ENCODE assay signal across 1 cellular context in the genomic region with DNA sequence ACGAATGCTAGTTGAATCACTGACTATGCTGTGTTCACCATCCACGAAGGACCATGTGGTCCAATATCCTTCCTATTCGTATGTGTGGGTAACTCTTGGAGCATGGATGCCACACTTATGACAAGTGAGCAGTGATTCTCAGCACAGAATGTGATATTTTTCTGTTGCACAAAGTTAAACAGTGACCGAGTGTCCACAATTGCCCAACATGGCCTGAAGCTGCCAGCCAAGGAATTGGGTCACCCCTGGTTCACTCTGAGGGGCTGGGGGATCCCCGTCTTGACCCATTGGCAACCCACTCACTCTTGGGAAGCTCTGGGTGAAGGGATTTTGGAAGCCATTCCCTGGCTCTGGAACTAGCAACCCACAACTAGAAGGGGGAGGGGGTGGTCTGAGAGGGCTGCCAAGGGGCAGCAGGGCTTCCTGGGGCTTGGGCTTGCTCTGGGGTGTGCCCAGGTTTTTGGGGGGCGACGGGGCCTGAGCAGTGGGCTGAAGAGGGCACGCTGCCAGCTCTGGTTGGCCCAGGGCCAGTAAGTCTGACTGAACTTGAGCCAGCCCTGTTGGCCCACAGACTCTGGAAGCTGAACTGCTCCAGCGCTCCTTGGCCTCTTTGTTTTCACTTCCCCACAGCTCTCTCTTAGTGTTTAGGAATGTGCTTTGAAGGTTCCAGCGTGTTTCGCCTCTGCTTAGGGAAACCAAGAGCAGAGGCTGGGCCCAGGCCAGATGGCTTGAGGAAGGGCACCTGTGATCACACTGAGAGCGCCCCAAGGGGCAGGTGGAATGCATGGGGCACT.
TF ChIP-seq lines count a peak whose summit lies in the region.

No MANE protein-coding gene starts in this region.

TF ChIP-seq in liver, 16 proteins besides CTCF, POLR2A, EP300 and RAD21 (continued from another document):
- TF ChIP-seq, protein P1, sequence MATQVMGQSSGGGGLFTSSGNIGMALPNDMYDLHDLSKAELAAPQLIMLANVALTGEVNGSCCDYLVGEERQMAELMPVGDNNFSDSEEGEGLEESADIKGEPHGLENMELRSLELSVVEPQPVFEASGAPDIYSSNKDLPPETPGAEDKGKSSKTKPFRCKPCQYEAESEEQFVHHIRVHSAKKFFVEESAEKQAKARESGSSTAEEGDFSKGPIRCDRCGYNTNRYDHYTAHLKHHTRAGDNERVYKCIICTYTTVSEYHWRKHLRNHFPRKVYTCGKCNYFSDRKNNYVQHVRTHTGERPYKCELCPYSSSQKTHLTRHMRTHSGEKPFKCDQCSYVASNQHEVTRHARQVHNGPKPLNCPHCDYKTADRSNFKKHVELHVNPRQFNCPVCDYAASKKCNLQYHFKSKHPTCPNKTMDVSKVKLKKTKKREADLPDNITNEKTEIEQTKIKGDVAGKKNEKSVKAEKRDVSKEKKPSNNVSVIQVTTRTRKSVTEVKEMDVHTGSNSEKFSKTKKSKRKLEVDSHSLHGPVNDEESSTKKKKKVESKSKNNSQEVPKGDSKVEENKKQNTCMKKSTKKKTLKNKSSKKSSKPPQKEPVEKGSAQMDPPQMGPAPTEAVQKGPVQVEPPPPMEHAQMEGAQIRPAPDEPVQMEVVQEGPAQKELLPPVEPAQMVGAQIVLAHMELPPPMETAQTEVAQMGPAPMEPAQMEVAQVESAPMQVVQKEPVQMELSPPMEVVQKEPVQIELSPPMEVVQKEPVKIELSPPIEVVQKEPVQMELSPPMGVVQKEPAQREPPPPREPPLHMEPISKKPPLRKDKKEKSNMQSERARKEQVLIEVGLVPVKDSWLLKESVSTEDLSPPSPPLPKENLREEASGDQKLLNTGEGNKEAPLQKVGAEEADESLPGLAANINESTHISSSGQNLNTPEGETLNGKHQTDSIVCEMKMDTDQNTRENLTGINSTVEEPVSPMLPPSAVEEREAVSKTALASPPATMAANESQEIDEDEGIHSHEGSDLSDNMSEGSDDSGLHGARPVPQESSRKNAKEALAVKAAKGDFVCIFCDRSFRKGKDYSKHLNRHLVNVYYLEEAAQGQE (IDR thresholded peaks at IDR 0.05): no peak
